26 cellular contexts compared by ENCODE assay signal in genomic region chr1:244442850-244443249, GRCh38. TPM values are rescaled to one million over a fixed set of nuclear protein-coding genes. Genes with fewer than 3 reads are reported as not detected.
"Had no signal": no experiment of that assay in that cellular context is flagged by ENCODE, and none has a peak within 500 bp of the region (broad histone marks: within the 10 kb centered on the region; RNA-seq: fewer than 3 reads in every experiment).

No MANE protein-coding gene starts in this region.

- H3K27ac ChIP-seq: cardiac muscle cell, ovary, prostate gland, transverse colon, vagina had no signal

- H3K9me3 Mint-ChIP-seq: activated B cell treated with CpG ODN at 0.5 μM for 24 hours; activated naive CD4-positive, alpha-beta T cell treated with anti-CD3 and anti-CD28 coated beads for 36 hours; activated T-cell treated with anti-CD3 and anti-CD28 coated beads, Interleukin-2, amount 50 U/mL, for 4 hours; dendritic cell treated with granulocyte-macrophage colony-stimulating factor and Interleukin-4, amounts not matched to agents 40 ng/mL and 50 ng/mL, for 4 days; mesothelial cell of epicardium; natural killer cell; T-helper 1 cell treated with Interleukin-12 subunit alpha and Interleukin-12 subunit beta and Interleukin-4 antibody, amounts not matched to agents 30 μg/mL and 1 μg/mL, for 36 hours had no signal

- H3K4me1 ChIP-seq: prostate gland had no signal

- H3K9me3 ChIP-seq: ovary, prostate gland, transverse colon, vagina had no signal

- ATAC-seq: activated CD4-positive, alpha-beta T cell treated with anti-CD3 and anti-CD28 coated beads for 36 hours; activated T-cell treated with anti-CD3 and anti-CD28 coated beads, Interleukin-2, amount 50 U/mL, for 4 hours; left ventricle myocardium superior; natural killer cell had no signal

- H3K36me3 ChIP-seq: cardiac muscle cell, ovary, prostate gland, transverse colon, vagina had no signal

- DNase-seq: activated B cell treated with CpG ODN at 0.5 μM for 24 hours; activated CD4-positive, alpha-beta T cell treated with anti-CD3 and anti-CD28 coated beads for 36 hours; activated CD4-positive, alpha-beta T cell treated with anti-CD3 and anti-CD28 coated beads, Interleukin-2, amount 50 U/mL, for 4 hours; activated CD8-positive, alpha-beta memory T cell treated with anti-CD3 and anti-CD28 coated beads for 24 hours; activated CD8-positive, alpha-beta memory T cell treated with anti-CD3 and anti-CD28 coated beads, Interleukin-2, amount 50 U/mL, for 4 hours; activated effector memory CD4-positive, alpha-beta T cell treated with Interleukin-2 at 50 U/mL for 16 hours; activated naive CD4-positive, alpha-beta T cell treated with anti-CD3 and anti-CD28 coated beads for 36 hours; activated T-cell treated with anti-CD3 and anti-CD28 coated beads, Interleukin-2, amount 50 U/mL, for 4 hours; effector CD8-positive, alpha-beta T cell; erythroblast; foreskin melanocyte; hypothalamus; left ventricle myocardium superior; mammary epithelial cell; natural killer cell; ovary; stimulated activated CD4-positive, alpha-beta T cell treated with anti-CD3 and anti-CD28 coated beads, Interleukin-2, amount 100 ng/mL, for 48 hours; stimulated activated naive CD4-positive, alpha-beta T cell treated with Interleukin-2 at 50 U/mL for 16 hours; T1000; transverse colon had no signal

- H3K36me3 Mint-ChIP-seq: mesothelial cell of epicardium, natural killer cell had no signal

- H3K4me3 ChIP-seq: cardiac muscle cell, ovary, prostate gland, transverse colon, vagina had no signal

- H3K27me3 ChIP-seq: cardiac muscle cell, ovary, transverse colon, vagina had no signal

- H3K27ac Mint-ChIP-seq: activated B cell treated with CpG ODN at 0.5 μM for 24 hours; activated CD4-positive, alpha-beta T cell treated with anti-CD3 and anti-CD28 coated beads for 36 hours; activated naive CD4-positive, alpha-beta T cell treated with anti-CD3 and anti-CD28 coated beads for 36 hours; dendritic cell treated with granulocyte-macrophage colony-stimulating factor and Interleukin-4, amounts not matched to agents 40 ng/mL and 50 ng/mL, for 4 days; natural killer cell; T-helper 1 cell treated with Interleukin-12 subunit alpha and Interleukin-12 subunit beta and Interleukin-4 antibody, amounts not matched to agents 30 μg/mL and 1 μg/mL, for 36 hours had no signal

- H3K27me3 Mint-ChIP-seq: activated B cell treated with CpG ODN at 0.5 μM for 24 hours; activated CD4-positive, alpha-beta T cell treated with anti-CD3 and anti-CD28 coated beads for 36 hours; dendritic cell treated with granulocyte-macrophage colony-stimulating factor and Interleukin-4, amounts not matched to agents 40 ng/mL and 50 ng/mL, for 4 days had no signal

- H3K4me3 Mint-ChIP-seq: activated B cell treated with CpG ODN at 0.5 μM for 24 hours; activated CD4-positive, alpha-beta T cell treated with anti-CD3 and anti-CD28 coated beads for 36 hours; activated naive CD4-positive, alpha-beta T cell treated with anti-CD3 and anti-CD28 coated beads for 36 hours; activated T-cell treated with anti-CD3 and anti-CD28 coated beads, Interleukin-2, amount 50 U/mL, for 4 hours; dendritic cell treated with granulocyte-macrophage colony-stimulating factor and Interleukin-4, amounts not matched to agents 40 ng/mL and 50 ng/mL, for 4 days; mesothelial cell of epicardium; natural killer cell; T-helper 1 cell treated with Interleukin-12 subunit alpha and Interleukin-12 subunit beta and Interleukin-4 antibody, amounts not matched to agents 30 μg/mL and 1 μg/mL, for 36 hours had no signal

RNA-seq across cellular contexts. Expression of gene CATSPERE, which starts 18.2 kb away (rescaled TPM):
- total RNA-seq: activated T-cell treated with anti-CD3 and anti-CD28 coated beads, Interleukin-2, amount 50 U/mL, for 4 hours had no signal
